In genomic region chr1:56522680-56523079, GRCh38 we compare ENCODE assay signal across 29 cellular contexts. TPM values are rescaled to one million over a fixed set of nuclear protein-coding genes. Genes with fewer than 3 reads are reported as not detected.
DNase-seq lines count a peak whose midpoint lies in the region; TF ChIP-seq lines count a peak whose summit lies in the region.
"Had no signal": no experiment of that assay in that cellular context is flagged by ENCODE, and none has a peak within 500 bp of the region (broad histone marks: within the 10 kb centered on the region; RNA-seq: fewer than 3 reads in every experiment).

No MANE protein-coding gene starts in this region.

- peaks cover 3 to 76% (median 42%) of the 10 kb centered on the region in 4 donors for H3K36me3 ChIP-seq in liver (ENCODE audit: control insufficient read depth in 4 of 4, insufficient read depth in 3 of 4, low read depth in 1 of 4, low read length in 3 of 4)
- H3K36me3 ChIP-seq in subcutaneous abdominal adipose tissue (ENCODE audit: control insufficient read depth in 5 of 5, insufficient read depth in 5 of 5, low read length in 5 of 5): peaks cover 15 to 52% (median 47%) of the 10 kb centered on the region in 5 donors

- H3K27me3 ChIP-seq in liver (ENCODE audit: control insufficient read depth in 4 of 4, insufficient read depth in 4 of 4, low read length in 3 of 4) (no peaks in the 10 kb centered on the region), subcutaneous abdominal adipose tissue (ENCODE audit: control insufficient read depth in 5 of 5, insufficient read depth in 4 of 5, low read length in 5 of 5) (no peaks in the 10 kb centered on the region)

- H3K27ac ChIP-seq in caudate nucleus (ENCODE audit: low read depth, low read length): peak overlapping the region; percentile 36
- H3K27ac ChIP-seq in liver (ENCODE audit: low read depth in 1 of 2, low read length in 2 of 2): peak overlapping the region in 1 of 2 donors; percentile 16
- peak overlapping the region; percentile 19 for H3K27ac ChIP-seq in subcutaneous abdominal adipose tissue (ENCODE audit: low read depth, low read length)
- H3K27ac ChIP-seq: 22Rv1, coronary artery, GM23248, thoracic aorta, VCaP had no signal

- H3K9ac ChIP-seq in liver (ENCODE audit: low read depth in 1 of 2, low read length in 2 of 2) (no peak overlapping the region), subcutaneous abdominal adipose tissue (ENCODE audit: low read length in 5 of 5) (peak overlapping the region in 1 of 5 donors; percentile 19)
- H3K9ac ChIP-seq: GM23248, SK-N-SH had no signal

- H3K4me1 ChIP-seq in liver (ENCODE audit: control insufficient read depth in 4 of 4, insufficient read depth in 4 of 4, low read length in 3 of 4) (peaks cover 0 to 26% (median 3%) of the 10 kb centered on the region in 4 donors), subcutaneous abdominal adipose tissue (ENCODE audit: control insufficient read depth in 5 of 5, insufficient read depth in 5 of 5, low read length in 5 of 5) (peaks cover 4 to 40% (median 29%) of the 10 kb centered on the region in 5 donors)

- DNase-seq in DMS153 (lab: John Stamatoyannopoulos, UW) (peak; percentile 43), DMS153 treated with DMSO at 0.1 percent for 48 hours (lab: John Stamatoyannopoulos, UW; ENCODE audit: unreplicated experiment) (no peak), caudate nucleus (lab: John Stamatoyannopoulos, UW) (no peak), GM13977 (ENCODE audit: low spot score) (no peak)
- no peak for DNase-seq in stimulated activated CD8-positive, alpha-beta memory T cell treated with anti-CD3 and anti-CD28 coated beads, Interleukin-4, amount 100 ng/mL, for 48 hours
- no peak for DNase-seq in activated CD4-positive, alpha-beta T cell treated with anti-CD3 and anti-CD28 coated beads, Interleukin-2, amount 50 U/mL, for 1 hour
- DNase-seq: activated CD4-positive, alpha-beta T cell treated with anti-CD3 and anti-CD28 coated beads, Interleukin-2, amount 10 ng/mL, durations not matched to agents 24 days and 14 days; activated CD8-positive, alpha-beta memory T cell treated with anti-CD3 and anti-CD28 coated beads, Interleukin-2, amount 10 ng/mL, durations not matched to agents 7 days and 5 days; activated naive CD4-positive, alpha-beta T cell treated with anti-CD3 and anti-CD28 coated beads for 36 hours; activated T-cell treated with anti-CD3 and anti-CD28 coated beads, Interleukin-2, amount 50 U/mL, for 72 hours; CD4-positive, CD25-positive, alpha-beta regulatory T cell; GDM1; GM23248; MM.1S; NCI-H1436 treated with DMSO at 0.1 percent for 48 hours; NCI-H526 treated with DMSO at 0.1 percent for 48 hours; nucleus accumbens; retina; SK-N-SH; stimulated activated CD4-positive, alpha-beta T cell treated with anti-CD3 and anti-CD28 coated beads, Interleukin-4, amount 100 ng/mL, for 1 hour; stimulated activated naive B cell treated with anti-CD40 and anti-IgM and Interleukin-4, amounts not matched to agents 10 μg/mL and 1 μg/mL and 100 μg/mL, for 72 hours had no signal

- H3K9me3 ChIP-seq in liver (ENCODE audit: control insufficient read depth in 4 of 4, low read length in 3 of 4) (no peaks in the 10 kb centered on the region), subcutaneous abdominal adipose tissue (ENCODE audit: control insufficient read depth in 5 of 5, low read length in 5 of 5) (no peaks in the 10 kb centered on the region)
- H3K9me3 ChIP-seq: SK-N-SH, thoracic aorta had no signal

- 67% methylated on average over 5 of the region's 5 CpGs for WGBS in liver

- TF ChIP-seq RAD21 in liver (IDR thresholded peaks at IDR 0.05): no peak

- H3K4me3 ChIP-seq in liver (ENCODE audit: low read depth in 1 of 3, low read length in 3 of 3) (no peak overlapping the region), subcutaneous abdominal adipose tissue (ENCODE audit: low read depth in 1 of 5, low read length in 5 of 5) (no peak overlapping the region)
- H3K4me3 ChIP-seq: coronary artery, GM23248, K562, lung, thoracic aorta had no signal

- TF ChIP-seq CTCF in liver (IDR thresholded peaks at IDR 0.05; ENCODE audit: low read depth, low read length, missing input control): no peak
- TF ChIP-seq CTCF in GM13977 (IDR thresholded peaks at IDR 0.05; ENCODE audit: extremely low read depth, insufficient read depth, missing control alignments): no peak

- in situ Hi-C loops in GM13977 (cut with MboI; ENCODE audit: low pct_unique_long_range_greater_than_20kb, low sequenced_read_pairs, unreplicated experiment): no loop called here

TF ChIP-seq in liver, 16 proteins besides CTCF, POLR2A, EP300 and RAD21:
- no peak for TF ChIP-seq JUND (IDR thresholded peaks at IDR 0.05)
- TF ChIP-seq SP1 (IDR thresholded peaks at IDR 0.05): no peak
- TF ChIP-seq NR2F2 (IDR thresholded peaks at IDR 0.05): peak; percentile 58
- TF ChIP-seq EGR1 (IDR thresholded peaks at IDR 0.05; ENCODE audit: low read depth in 2 of 2): no peak

RNA-seq across cellular contexts. Expression of gene PLPP3, which starts 56.7 kb away (rescaled TPM):
- 10 to 100 TPM; 63.9 to 91.2 TPM for total RNA-seq in liver
- polyA plus RNA-seq in liver: 10 to 100 TPM; 46.1 to 71.3 TPM
- total RNA-seq: activated CD4-positive, alpha-beta T cell treated with anti-CD3 and anti-CD28 coated beads, Interleukin-2, amount 10 ng/mL, durations not matched to agents 24 days and 14 days; activated CD8-positive, alpha-beta memory T cell treated with anti-CD3 and anti-CD28 coated beads, Interleukin-2, amount 10 ng/mL, durations not matched to agents 7 days and 5 days; activated naive CD4-positive, alpha-beta T cell treated with anti-CD3 and anti-CD28 coated beads for 36 hours; activated T-cell treated with anti-CD3 and anti-CD28 coated beads, Interleukin-2, amount 50 U/mL, for 72 hours; CD4-positive, CD25-positive, alpha-beta regulatory T cell had no signal
